Comparison of ENCODE assay signal across 22 cellular contexts in the genomic region with DNA sequence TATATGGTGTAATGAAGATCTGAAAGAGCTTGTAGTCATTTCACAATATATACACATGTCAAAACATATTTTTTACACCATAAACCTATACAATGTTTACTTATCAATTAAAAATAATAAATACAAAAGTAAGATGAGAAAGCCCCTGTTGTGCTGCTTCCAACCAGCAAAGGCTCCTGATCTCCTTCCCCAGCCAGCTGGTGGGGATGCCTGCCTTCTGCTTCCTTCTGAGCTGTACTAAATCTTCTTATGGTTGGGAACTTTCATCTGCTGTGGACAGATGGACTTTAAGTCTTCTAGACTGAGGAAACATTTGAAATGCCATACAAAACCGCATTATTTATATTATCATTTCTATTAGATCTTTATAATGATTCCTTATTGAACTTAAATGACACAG.
DNase-seq lines count a peak whose midpoint lies in the region; FAIRE-seq and TF ChIP-seq lines count a peak whose summit lies in the region.
"Had no signal": no experiment of that assay in that cellular context is flagged by ENCODE, and none has a peak within 500 bp of the region (broad histone marks: within the 10 kb centered on the region; RNA-seq: fewer than 3 reads in every experiment).

No MANE protein-coding gene starts in this region.

- no TSS peak for BruUV-seq in Calu3 (replicated peaks; lab: Mats Ljungman, UMichigan)

- peak overlapping the region; percentile 10 for H3K4me3 Mint-ChIP-seq in glutamatergic neuron (ENCODE audit: unreplicated experiment)
- no peak overlapping the region for H3K4me3 Mint-ChIP-seq in Calu3 (ENCODE audit: low read depth, unreplicated experiment)
- H3K4me3 Mint-ChIP-seq: CD4-positive, CD25-positive, alpha-beta regulatory T cell; CD8-positive, alpha-beta memory T cell; HFFc6; IgD-negative memory B cell had no signal

- TF ChIP-seq POLR2A in adrenal gland (IDR thresholded peaks at IDR 0.05), result no peak

- no peak overlapping the region for H3K27ac ChIP-seq in adrenal gland

- CTCF ChIA-PET in Calu3 (lab: Charles Lee), result no interaction called here

- H3K36me3 Mint-ChIP-seq in glutamatergic neuron (ENCODE audit: unreplicated experiment), result no peaks in the 10 kb centered on the region
- no peaks in the 10 kb centered on the region for H3K36me3 Mint-ChIP-seq in Calu3 (ENCODE audit: insufficient read depth, unreplicated experiment)
- H3K36me3 Mint-ChIP-seq: CD4-positive, CD25-positive, alpha-beta regulatory T cell; CD8-positive, alpha-beta memory T cell; IgD-negative memory B cell had no signal

- H3K9me3 Mint-ChIP-seq in glutamatergic neuron (ENCODE audit: unreplicated experiment) (peaks cover 2% of the 10 kb centered on the region), Calu3 (ENCODE audit: low read depth, unreplicated experiment) (no peaks in the 10 kb centered on the region)
- H3K9me3 Mint-ChIP-seq: IgD-negative memory B cell had no signal

- TF ChIP-seq CTCF in D721Med (IDR thresholded peaks at IDR 0.05; ENCODE audit: insufficient read depth, missing control alignments) (no peak), glutamatergic neuron (IDR thresholded peaks at IDR 0.05; ENCODE audit: partially characterized antibody, unreplicated experiment) (no peak), Calu3 (IDR thresholded peaks at IDR 0.05; ENCODE audit: unreplicated experiment) (no peak), adrenal gland (IDR thresholded peaks at IDR 0.05) (no peak)

- H3K36me3 ChIP-seq in adrenal gland (replicated peaks in 1 of 2), result no peaks in the 10 kb centered on the region
- H3K36me3 ChIP-seq: BE2C had no signal

- H3K4me1 ChIP-seq in adrenal gland (replicated peaks in 1 of 2), result no peaks in the 10 kb centered on the region
- H3K4me1 ChIP-seq: BE2C had no signal

- peaks cover 23% of the 10 kb centered on the region for H3K4me1 Mint-ChIP-seq in glutamatergic neuron (ENCODE audit: low read depth, unreplicated experiment)
- H3K4me1 Mint-ChIP-seq in Calu3 (ENCODE audit: low read depth, unreplicated experiment), result no peaks in the 10 kb centered on the region
- H3K4me1 Mint-ChIP-seq: CD4-positive, CD25-positive, alpha-beta regulatory T cell; CD8-positive, alpha-beta memory T cell; IgD-negative memory B cell had no signal

- no peaks in the 10 kb centered on the region for H3K9me3 ChIP-seq in adrenal gland (replicated peaks in 1 of 3)
- H3K9me3 ChIP-seq: BE2C had no signal

- H3K27me3 ChIP-seq in adrenal gland, result no peaks in the 10 kb centered on the region

- intact Hi-C loops in Calu3 (cut with micrococcal nuclease; ENCODE audit: unreplicated experiment), result no loop called here
- intact Hi-C loops in adrenal gland (cut with DNase I), result no loop called here

- no peak overlapping the region for H3K4me3 ChIP-seq in adrenal gland

- FAIRE-seq in D721Med (lab: Jason Lieb, UNC), result peak; percentile 90
- FAIRE-seq: A204.1, G401.6, GM12891, HepG2 had no signal

- 48 to 61% (median 53%) methylated on average over 1 of the region's 1 CpG for WGBS in adrenal gland, 4 donors

- DNase-seq in D721Med (ENCODE audit: insufficient read length, low spot score) (no peak), NCI-H524 (lab: John Stamatoyannopoulos, UW) (peak; percentile 46 to 78), NCI-H82 treated with DMSO at 0.1 percent for 48 hours (lab: John Stamatoyannopoulos, UW; ENCODE audit: unreplicated experiment) (peak; percentile 82), glutamatergic neuron (peak; percentile 34), A172 (ENCODE audit: low spot score) (no peak), Calu3 (no peak), adrenal gland (no peak)
- DNase-seq: ACHN; BE2C; C1 segment of cervical spinal cord; CD4-positive, CD25-positive, alpha-beta regulatory T cell; CD8-positive, alpha-beta memory T cell; COR-L47; GOT3; H7; HFFc6; KBM-7 had no signal

- H3K27me3 Mint-ChIP-seq in glutamatergic neuron (ENCODE audit: unreplicated experiment), result peaks cover 2% of the 10 kb centered on the region
- H3K27me3 Mint-ChIP-seq in Calu3 (ENCODE audit: unreplicated experiment), result no peaks in the 10 kb centered on the region
- H3K27me3 Mint-ChIP-seq: CD4-positive, CD25-positive, alpha-beta regulatory T cell; CD8-positive, alpha-beta memory T cell; IgD-negative memory B cell had no signal

- H3K27ac Mint-ChIP-seq in glutamatergic neuron (ENCODE audit: unreplicated experiment), result peak overlapping the region; percentile 76
- H3K27ac Mint-ChIP-seq in Calu3 (ENCODE audit: unreplicated experiment), result no peak overlapping the region
- H3K27ac Mint-ChIP-seq: CD4-positive, CD25-positive, alpha-beta regulatory T cell; CD8-positive, alpha-beta memory T cell; HFFc6; IgD-negative memory B cell had no signal

Comparison
In these comparisons a context has a peak if more than half of its experiments do, and no peak if none do; other contexts are left out.
1. DNase-seq: peak in NCI-H524 (2 of 2), NCI-H82 treated with DMSO at 0.1 percent for 48 hours (single experiment) and glutamatergic neuron (single experiment); none in D721Med (single experiment), A172 (single experiment), Calu3 (single experiment) and adrenal gland (0 of 7).